ENCODE assay signal across 24 cellular contexts in genomic region chr4:151110236-151110635, GRCh38.
"Had no signal": no experiment of that assay in that cellular context is flagged by ENCODE, and none has a peak within 500 bp of the region (broad histone marks: within the 10 kb centered on the region; RNA-seq: fewer than 3 reads in every experiment).

No MANE protein-coding gene starts in this region.

- H3K9me3 ChIP-seq: SK-N-SH had no signal

- H3K9ac ChIP-seq: KMS-11, SK-N-SH had no signal

- FAIRE-seq: HTR-8/SVneo, RCC 7860 had no signal

- ATAC-seq: T-cell had no signal

- DNase-seq: MV-4-11, NCI-H1048, NCI-H1105, NCI-H1417, NCI-H146, NCI-H1694 treated with DMSO at 0.1 percent for 48 hours, NCI-H2029, NCI-H2081 treated with DMSO at 0.1 percent for 48 hours, NCI-H2171, NCI-H226, NCI-H446, NCI-H510A, NCI-H524 treated with DMSO at 0.1 percent for 48 hours, NCI-H69, NCI-H774, Right ventricle myocardium superior, RPMI8226, SK-N-SH, SW 1271, T-cell had no signal

- H3K27ac ChIP-seq: HL-60, KMS-11 had no signal

- H3K4me2 ChIP-seq: KMS-11, SK-N-SH had no signal
